In genomic region chr14:68307769-68308168, GRCh38 we compare ENCODE assay signal across 13 cellular contexts.
DNase-seq lines count a peak whose midpoint lies in the region; ATAC-seq, FAIRE-seq and TF ChIP-seq lines count a peak whose summit lies in the region.
"Had no signal": no experiment of that assay in that cellular context is flagged by ENCODE, and none has a peak within 500 bp of the region (broad histone marks: within the 10 kb centered on the region; RNA-seq: fewer than 3 reads in every experiment).

No MANE protein-coding gene starts in this region.

- no peak overlapping the region for H3K4me2 ChIP-seq in HepG2 (ENCODE audit: low read depth, low read length)

- ATAC-seq in HepG2 = no peak
- ATAC-seq in GM21526 (IDR thresholded peaks at IDR 0.05; ENCODE audit: low FRiP score, unreplicated experiment) = no peak
- no peak for ATAC-seq in HG03025 (IDR thresholded peaks at IDR 0.05; ENCODE audit: low FRiP score, unreplicated experiment)
- ATAC-seq: Panc1 had no signal

- H3K9ac ChIP-seq in liver (ENCODE audit: low read depth in 1 of 2, low read length in 2 of 2) (peak overlapping the region in 1 of 2 donors; percentile 19), HepG2 (ENCODE audit: insufficient read depth, low read depth, low read length) (no peak overlapping the region)

- FAIRE-seq in HepG2 (lab: Jason Lieb, UNC) = no peak
- FAIRE-seq: GM12891 had no signal

- no peak overlapping the region for H2AFZ ChIP-seq in HepG2 (ENCODE audit: low read length)

- POLR2A ChIA-PET in HepG2 (lab: Yijun Ruan, JAX) = no interaction called here

- H3K4me1 ChIP-seq in liver (ENCODE audit: control insufficient read depth in 4 of 4, insufficient read depth in 4 of 4, low read length in 3 of 4) (peaks cover 4 to 22% (median 12%) of the 10 kb centered on the region in 4 donors), HepG2 (ENCODE audit: insufficient read depth, low read length) (peaks cover 24% of the 10 kb centered on the region)

- intact Hi-C loops in HepG2 (cut with micrococcal nuclease; ENCODE audit: unreplicated experiment) = no loop called here

- H3K4me3 ChIP-seq in liver (ENCODE audit: low read depth in 1 of 3, low read length in 3 of 3) (no peak overlapping the region), HepG2 (replicated peaks in 1 of 3; ENCODE audit: insufficient read depth in 1 of 3, low read depth in 2 of 3, low read length in 3 of 3) (no peak overlapping the region)

- H3K4me3 Mint-ChIP-seq in osteocyte (ENCODE audit: unreplicated experiment) = no peak overlapping the region
- H3K4me3 Mint-ChIP-seq: CD14-positive monocyte, memory B cell had no signal

- no peaks in the 10 kb centered on the region for H4K20me1 ChIP-seq in HepG2 (ENCODE audit: insufficient read depth, low read length)

- WGBS in liver = 52% methylated on average over 4 of the region's 4 CpGs
- WGBS in HepG2 (ENCODE audit: low lambda C conversion rate) = 96% methylated on average over 4 of the region's 4 CpGs

- H3K4me1 Mint-ChIP-seq in osteocyte (ENCODE audit: unreplicated experiment) = peaks cover 28% of the 10 kb centered on the region

- TF ChIP-seq POLR2A in HepG2 (IDR thresholded peaks at IDR 0.05; ENCODE audit: insufficient read depth in 1 of 2, low read depth in 2 of 2, low read length in 2 of 2) = no peak

- no peak for DNase-seq in HepG2 (ENCODE audit: low spot score)
- peak; percentile 88 for DNase-seq in fibroblast of peridontal ligament (ENCODE audit: extremely low read depth)
- no peak for DNase-seq in osteocyte (ENCODE audit: extremely low spot score, unreplicated experiment)
- no peak for DNase-seq in nucleus accumbens (lab: John Stamatoyannopoulos, UW)
- DNase-seq in activated effector memory CD4-positive, alpha-beta T cell treated with Interleukin-2 at 50 U/mL for 16 hours = no peak
- DNase-seq: activated CD4-positive, CD25-positive, alpha-beta regulatory T cell had no signal

- H3K27me3 ChIP-seq in liver (ENCODE audit: control insufficient read depth in 4 of 4, insufficient read depth in 4 of 4, low read length in 3 of 4) (no peaks in the 10 kb centered on the region), HepG2 (ENCODE audit: control insufficient read depth in 1 of 2, insufficient read depth in 2 of 2, low read length in 2 of 2) (no peaks in the 10 kb centered on the region)

- TF ChIP-seq EP300 in HepG2 (IDR thresholded peaks at IDR 0.05; ENCODE audit: low read depth in 2 of 2, low read length in 2 of 2) = no peak
- no peak for TF ChIP-seq EP300 in HepG2 (CRISPR knock-in tag; IDR thresholded peaks at IDR 0.05; ENCODE audit: borderline replicate concordance)

- in situ Hi-C loops in HepG2 (cut with HindIII; ENCODE audit: extremely low pct_ligation_motif_present, low pct_unique_long_range_greater_than_20kb) = no loop called here

- TF ChIP-seq CTCF in liver (IDR thresholded peaks at IDR 0.05; ENCODE audit: low read depth, low read length, missing input control) (no peak), HepG2 (CRISPR knock-in tag; IDR thresholded peaks at IDR 0.05) (no peak), osteocyte (IDR thresholded peaks at IDR 0.05) (no peak)

- no peaks in the 10 kb centered on the region for H3K27me3 Mint-ChIP-seq in osteocyte (ENCODE audit: unreplicated experiment)
- H3K27me3 Mint-ChIP-seq: memory B cell had no signal

- peak overlapping the region; percentile 1 for H3K27ac Mint-ChIP-seq in osteocyte (ENCODE audit: unreplicated experiment)
- H3K27ac Mint-ChIP-seq: CD14-positive monocyte, memory B cell had no signal

- H3K79me2 ChIP-seq in HepG2 (ENCODE audit: insufficient read depth, low read length) = no peaks in the 10 kb centered on the region

- no peaks in the 10 kb centered on the region for H3K9me3 Mint-ChIP-seq in osteocyte (ENCODE audit: unreplicated experiment)

- no peaks in the 10 kb centered on the region for H3K9me3 ChIP-seq in liver (ENCODE audit: control insufficient read depth in 4 of 4, low read length in 3 of 4)
- no peaks in the 10 kb centered on the region for H3K9me3 ChIP-seq in HepG2 (ENCODE audit: low read length)

- CTCF ChIA-PET in HepG2 (lab: Yijun Ruan, JAX; ENCODE audit: low intra/inter-chr PET ratio, low total read pairs) = no interaction called here

- TF ChIP-seq RAD21 in liver (IDR thresholded peaks at IDR 0.05) = peak in 1 of 2 donors; percentile 23
- TF ChIP-seq RAD21 in HepG2 (CRISPR knock-in tag; IDR thresholded peaks at IDR 0.05) = no peak

- H3K27ac ChIP-seq in liver (ENCODE audit: low read depth in 1 of 2, low read length in 2 of 2) = peak overlapping the region; percentile 79 to 90
- H3K27ac ChIP-seq in HepG2 (ENCODE audit: extremely low read length, insufficient read depth, low read length) = no peak overlapping the region

- no peaks in the 10 kb centered on the region for H3K36me3 Mint-ChIP-seq in osteocyte (ENCODE audit: unreplicated experiment)

- BruUV-seq in HepG2 (replicated peaks; lab: Mats Ljungman, UMichigan) = no TSS peak

- H3K36me3 ChIP-seq in liver (ENCODE audit: control insufficient read depth in 4 of 4, insufficient read depth in 3 of 4, low read depth in 1 of 4, low read length in 3 of 4) (no peaks in the 10 kb centered on the region), HepG2 (replicated peaks in 1 of 2; ENCODE audit: control insufficient read depth in 1 of 2, insufficient read depth in 2 of 2, low read length in 2 of 2) (no peaks in the 10 kb centered on the region)

TF ChIP-seq in liver, 16 proteins besides CTCF, POLR2A, EP300 and RAD21 (continues in another document):
- no peak for TF ChIP-seq RXRA (IDR thresholded peaks at IDR 0.05)
- TF ChIP-seq FOXA1 (IDR thresholded peaks at IDR 0.05) = no peak
- TF ChIP-seq, protein P1, sequence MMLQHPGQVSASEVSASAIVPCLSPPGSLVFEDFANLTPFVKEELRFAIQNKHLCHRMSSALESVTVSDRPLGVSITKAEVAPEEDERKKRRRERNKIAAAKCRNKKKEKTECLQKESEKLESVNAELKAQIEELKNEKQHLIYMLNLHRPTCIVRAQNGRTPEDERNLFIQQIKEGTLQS (IDR thresholded peaks at IDR 0.05) = no peak
- no peak for TF ChIP-seq HNF4A (conservative IDR thresholded peaks at IDR 0.05)
- TF ChIP-seq, protein P2, sequence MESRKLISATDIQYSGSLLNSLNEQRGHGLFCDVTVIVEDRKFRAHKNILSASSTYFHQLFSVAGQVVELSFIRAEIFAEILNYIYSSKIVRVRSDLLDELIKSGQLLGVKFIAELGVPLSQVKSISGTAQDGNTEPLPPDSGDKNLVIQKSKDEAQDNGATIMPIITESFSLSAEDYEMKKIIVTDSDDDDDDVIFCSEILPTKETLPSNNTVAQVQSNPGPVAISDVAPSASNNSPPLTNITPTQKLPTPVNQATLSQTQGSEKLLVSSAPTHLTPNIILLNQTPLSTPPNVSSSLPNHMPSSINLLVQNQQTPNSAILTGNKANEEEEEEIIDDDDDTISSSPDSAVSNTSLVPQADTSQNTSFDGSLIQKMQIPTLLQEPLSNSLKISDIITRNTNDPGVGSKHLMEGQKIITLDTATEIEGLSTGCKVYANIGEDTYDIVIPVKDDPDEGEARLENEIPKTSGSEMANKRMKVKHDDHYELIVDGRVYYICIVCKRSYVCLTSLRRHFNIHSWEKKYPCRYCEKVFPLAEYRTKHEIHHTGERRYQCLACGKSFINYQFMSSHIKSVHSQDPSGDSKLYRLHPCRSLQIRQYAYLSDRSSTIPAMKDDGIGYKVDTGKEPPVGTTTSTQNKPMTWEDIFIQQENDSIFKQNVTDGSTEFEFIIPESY (IDR thresholded peaks at IDR 0.05) = peak; percentile 34
- TF ChIP-seq NR2F2 (IDR thresholded peaks at IDR 0.05) = peak; percentile 14
- no peak for TF ChIP-seq FOXA2 (IDR thresholded peaks at IDR 0.05)

TF ChIP-seq in HepG2, 621 proteins besides CTCF, POLR2A, EP300 and RAD21:
- TF ChIP-seq ZNF33B (CRISPR knock-in tag; IDR thresholded peaks at IDR 0.05) (no peak), KDM6A (CRISPR knock-in tag; IDR thresholded peaks at IDR 0.05; ENCODE audit: low read depth) (no peak), ISX (CRISPR knock-in tag; conservative IDR thresholded peaks at IDR 0.05) (no peak), MYC (CRISPR knock-in tag; IDR thresholded peaks at IDR 0.05; ENCODE audit: borderline replicate concordance) (no peak), ZNF670 (CRISPR knock-in tag; IDR thresholded peaks at IDR 0.05; ENCODE audit: borderline replicate concordance) (no peak), ZNF572 (CRISPR knock-in tag; IDR thresholded peaks at IDR 0.05) (no peak), SMYD3 (CRISPR knock-in tag; IDR thresholded peaks at IDR 0.05) (no peak), ZNF619 (CRISPR knock-in tag; IDR thresholded peaks at IDR 0.05) (no peak), SRSF1 (optimal IDR thresholded peaks at IDR 0.05; ENCODE audit: low read depth, low read length) (no peak), ZNF317 (CRISPR knock-in tag; IDR thresholded peaks at IDR 0.05) (no peak), ZNF136 (CRISPR knock-in tag; IDR thresholded peaks at IDR 0.05; ENCODE audit: low read depth) (no peak), NFRKB (IDR thresholded peaks at IDR 0.05) (no peak), ZMAT5 (CRISPR knock-in tag; IDR thresholded peaks at IDR 0.05; ENCODE audit: borderline replicate concordance, low read depth) (no peak), SRSF4 (IDR thresholded peaks at IDR 0.05; ENCODE audit: low read depth, low read length, poor library complexity, severe bottlenecking) (no peak), ZSCAN21 (CRISPR knock-in tag; IDR thresholded peaks at IDR 0.05; ENCODE audit: borderline replicate concordance) (no peak)
